In the genomic region with DNA sequence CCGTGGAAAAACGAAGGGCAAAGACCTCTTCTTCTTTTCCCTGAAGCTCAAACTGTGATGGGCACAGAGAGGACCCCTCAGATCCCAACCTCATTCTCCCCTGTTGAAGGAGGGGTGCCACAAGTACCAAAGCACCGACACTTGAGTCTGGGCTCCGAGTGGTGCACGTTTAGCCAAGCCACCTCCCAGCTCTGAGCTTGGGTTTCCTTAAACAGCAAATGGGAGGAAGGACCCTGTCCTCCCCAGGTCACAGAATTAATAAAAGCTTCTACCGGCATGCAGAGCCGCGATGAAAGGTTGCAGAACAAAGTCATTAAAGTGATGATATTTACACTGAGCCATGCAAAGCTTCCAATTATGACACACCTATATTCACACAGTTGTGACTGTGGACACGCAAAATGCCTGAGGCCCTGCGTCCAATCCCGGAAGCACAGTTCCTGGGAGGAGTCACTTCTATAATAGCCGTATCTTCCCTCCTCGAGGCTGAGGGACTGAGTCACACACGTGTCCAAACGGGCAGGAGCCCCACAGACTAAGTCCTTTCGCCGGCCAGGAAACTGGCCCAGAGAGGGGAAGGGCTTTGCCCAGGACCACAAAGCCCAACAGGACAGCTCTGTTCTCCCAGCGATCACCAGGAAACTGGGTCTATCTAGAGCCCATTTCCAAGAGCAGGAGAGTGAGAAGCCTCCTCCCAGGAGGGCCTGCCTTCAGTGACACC, we compare ENCODE assay signal across 8 cellular contexts. TPM values are rescaled to one million over a fixed set of nuclear protein-coding genes. Genes with fewer than 3 reads are reported as not detected.
A peak's percentile ranks its signal among the peaks of the same experiment; 100 is the strongest.
DNase-seq lines count a peak whose midpoint lies in the region; ATAC-seq and TF ChIP-seq lines count a peak whose summit lies in the region.

No MANE protein-coding gene starts in this region.

- H3K4me3 ChIP-seq in SJSA1 (peak overlapping the region; percentile 80), dorsolateral prefrontal cortex (peak overlapping the region in 57 of 59 donors; percentile 28 to 93 (median 54)), lower lobe of right lung (peak overlapping the region; percentile 53), thymus (ENCODE audit: low read length) (no peak overlapping the region)

- ATAC-seq in lower lobe of right lung = peak; percentile 71 to 80

- intact Hi-C loops in dorsolateral prefrontal cortex (cut with DNase I) (loop anchor here (1.0 to 2.0 kb wide), 3 partner anchors 35 to 45 kb away; a partner anchor contains a TSS), lower lobe of right lung (cut with DNase I) (no loop called here)

- DNase-seq in HPDE6-E6E7 (ENCODE audit: extremely low spot score) = peak; percentile 94
- DNase-seq in SJSA1 (ENCODE audit: low read depth in 1 of 2, low spot score in 2 of 2) = peak; percentile 87 to 93
- DNase-seq in dorsolateral prefrontal cortex = peak in 3 of 10 donors; percentile 51 to 62 (median 53)
- DNase-seq in lower lobe of right lung = peak; percentile 75
- no peak for DNase-seq in effector CD4-positive, alpha-beta T cell
- DNase-seq in midbrain (lab: John Stamatoyannopoulos, UW) = no peak

- H3K9me3 ChIP-seq in SJSA1 (replicated peaks) (no peaks in the 10 kb centered on the region), lower lobe of right lung (no peaks in the 10 kb centered on the region), thymus (ENCODE audit: control insufficient read depth) (no peaks in the 10 kb centered on the region)

- TF ChIP-seq CTCF in C4-2B (conservative IDR thresholded peaks at IDR 0.05) = no peak
- no peak for TF ChIP-seq CTCF in dorsolateral prefrontal cortex (IDR thresholded peaks at IDR 0.05 in 54 of 56, conservative IDR thresholded peaks at IDR 0.05 in 2 of 56; ENCODE audit: low read depth in 1 of 56, partially characterized antibody in 56 of 56)
- TF ChIP-seq CTCF in lower lobe of right lung (IDR thresholded peaks at IDR 0.05) = no peak

- H3K36me3 ChIP-seq in SJSA1 (peaks cover 16% of the 10 kb centered on the region), lower lobe of right lung (peaks cover 9% of the 10 kb centered on the region), thymus (ENCODE audit: control insufficient read depth, insufficient read depth) (peaks cover 4% of the 10 kb centered on the region)

- H3K4me1 ChIP-seq in SJSA1 (replicated peaks) (peaks cover 45% of the 10 kb centered on the region), lower lobe of right lung (peaks cover 42% of the 10 kb centered on the region), thymus (ENCODE audit: control insufficient read depth, insufficient read depth, low read length) (peaks cover 14% of the 10 kb centered on the region)

- 53% methylated on average over 18 of the region's 18 CpGs for WGBS in thymus

- H3K27ac ChIP-seq in C4-2B (peak overlapping the region; percentile 95), SJSA1 (peak overlapping the region; percentile 78), dorsolateral prefrontal cortex (peak overlapping the region; percentile 77 to 98 (median 96)), lower lobe of right lung (peak overlapping the region; percentile 95), thymus (ENCODE audit: low read depth) (peak overlapping the region; percentile 89)

- H3K27me3 ChIP-seq in SJSA1 (replicated peaks) (no peaks in the 10 kb centered on the region), dorsolateral prefrontal cortex (no peaks in the 10 kb centered on the region), lower lobe of right lung (ENCODE audit: low read depth) (no peaks in the 10 kb centered on the region), thymus (ENCODE audit: control insufficient read depth, insufficient read depth) (no peaks in the 10 kb centered on the region)

RNA-seq across cellular contexts. Expression of a gene that starts 0.9 kb away (rescaled TPM):
- 82.0 and 118 TPM in 2 replicates for total RNA-seq in SJSA1 (2014; rRNA removed; shearing (Covaris generic))
- total RNA-seq in dorsolateral prefrontal cortex (100 to 1,000 TPM; 150 to 281 (median 197) TPM), lower lobe of right lung (126 TPM)
- polyA plus RNA-seq in thymus = 81.3 TPM

RNA-seq across cellular contexts. Expression of a gene that starts 45.3 kb away (rescaled TPM):
- total RNA-seq in SJSA1 (2014; rRNA removed; shearing (Covaris generic)) = 22.0 and 23.8 TPM in 2 replicates
- total RNA-seq in dorsolateral prefrontal cortex (100 to 1,000 TPM in 119 of 120 experiments, 10 to 100 TPM in 1; 99.7 to 274 (median 141) TPM), lower lobe of right lung (77.7 TPM)
- 11.2 TPM for polyA plus RNA-seq in thymus

Comparison
In these comparisons a context has a peak if more than half of its experiments do, and no peak if none do; other contexts are left out.
1. DNase-seq: peak in HPDE6-E6E7 (single experiment), SJSA1 (2 of 2) and lower lobe of right lung (single experiment); none in effector CD4-positive, alpha-beta T cell (single experiment) and midbrain (single experiment).
2. Peak in every context shown above with its lines, with median percentiles within 50 percentile points of each other: H3K27ac ChIP-seq.